ENCODE assay signal across 8 cellular contexts in genomic region chr19:54201980-54202379, GRCh38. TPM values are rescaled to one million over a fixed set of nuclear protein-coding genes. Genes with fewer than 3 reads are reported as not detected.
DNase-seq lines count a peak whose midpoint lies in the region; TF ChIP-seq lines count a peak whose summit lies in the region.

No MANE protein-coding gene starts in this region.

- peaks cover 51 to 54% of the 10 kb centered on the region in 2 donors for H3K36me3 ChIP-seq in muscle layer of duodenum (ENCODE audit: control insufficient read depth in 1 of 2, insufficient read depth in 2 of 2, low read length in 2 of 2)

- CTCF ChIA-PET in AG04450 (lab: Charles Lee): interaction anchor here (1.5 kb wide), 1 partner anchor 13 kb away, joined by 3 read pairs; the partner anchor contains the start of gene MBOAT7

- no peaks in the 10 kb centered on the region for H3K9me3 ChIP-seq in AG04450 (ENCODE audit: control insufficient read depth, insufficient read depth, low read length)
- no peaks in the 10 kb centered on the region for H3K9me3 ChIP-seq in muscle layer of duodenum (ENCODE audit: control insufficient read depth in 1 of 2, low read length in 2 of 2)

- H3K4me3 ChIP-seq in AG04450 (ENCODE audit: low read depth, low read length): peak overlapping the region; percentile 94
- H3K4me3 ChIP-seq in Jurkat, Clone E6-1 (ENCODE audit: low read length): peak overlapping the region; percentile 76
- peak overlapping the region; percentile 83 to 88 for H3K4me3 ChIP-seq in cardiac fibroblast (replicated peaks in 1 of 2; ENCODE audit: low read depth in 2 of 2, low read length in 2 of 2)
- peak overlapping the region; percentile 83 to 92 for H3K4me3 ChIP-seq in muscle layer of duodenum (ENCODE audit: low read depth in 1 of 2, low read length in 2 of 2)

- H3K27ac ChIP-seq in AG04450 (ENCODE audit: low read depth, low read length) (no peak overlapping the region), muscle layer of duodenum (ENCODE audit: low read length) (peak overlapping the region; percentile 96)

- TF ChIP-seq CTCF in AG04450 (IDR thresholded peaks at IDR 0.05; ENCODE audit: low read depth, low read length) (no peak), cardiac fibroblast (IDR thresholded peaks at IDR 0.05; ENCODE audit: low read depth, low read length) (no peak)

- no peak for DNase-seq in AG04450 (ENCODE audit: low read depth, low spot score)
- DNase-seq in Jurkat, Clone E6-1 (ENCODE audit: low read depth, low spot score): no peak
- peak in 1 of 2 donors; percentile 27 for DNase-seq in cardiac fibroblast (ENCODE audit: low read depth in 2 of 2)
- no peak for DNase-seq in NCI-H2107 treated with DMSO at 0.1 percent for 48 hours (lab: John Stamatoyannopoulos, UW; ENCODE audit: unreplicated experiment)
- DNase-seq in NCI-H2029 treated with DMSO at 0.1 percent for 48 hours (lab: John Stamatoyannopoulos, UW): no peak
- no peak for DNase-seq in GDM1 (lab: John Stamatoyannopoulos, UW)
- no peak for DNase-seq in activated CD4-positive, alpha-beta T cell treated with anti-CD3 and anti-CD28 coated beads for 48 hours

- H3K4me1 ChIP-seq in muscle layer of duodenum (ENCODE audit: control insufficient read depth in 1 of 2, insufficient read depth in 2 of 2, low read length in 2 of 2): peaks cover 18 to 51% of the 10 kb centered on the region in 2 donors

- POLR2A ChIA-PET in AG04450 (lab: Yijun Ruan, JAX): interaction anchor here (2.4 to 4.1 kb wide), 2 partner anchors 10 to 13 kb away, joined by 35 to 50 read pairs; partner anchors contain the start of genes MBOAT7 and TSEN34

- H3K27me3 ChIP-seq in AG04450 (ENCODE audit: control insufficient read depth, insufficient read depth, low read length): no peaks in the 10 kb centered on the region
- no peaks in the 10 kb centered on the region for H3K27me3 ChIP-seq in muscle layer of duodenum (ENCODE audit: low read depth, low read length)

RNA-seq across cellular contexts. Expression of gene RPS9, which starts 1.3 kb away (rescaled TPM):
- 1,566 and 2,378 TPM in 2 replicates for polyA plus RNA-seq in AG04450 (2011; rRNA removed)
- polyA minus RNA-seq in AG04450 (2011; rRNA and poly(A)+ RNA removed): 360 and 501 TPM in 2 replicates
- polyA plus RNA-seq in Jurkat, Clone E6-1 (2012; ENCODE audit: insufficient read depth, insufficient read length): 2,252 TPM

RNA-seq across cellular contexts. Expression of gene TSEN34, which starts 10.9 kb away (rescaled TPM):
- polyA plus RNA-seq in AG04450 (2011; rRNA removed): 32.4 and 36.4 TPM in 2 replicates
- polyA minus RNA-seq in AG04450 (2011; rRNA and poly(A)+ RNA removed): 17.4 and 25.2 TPM in 2 replicates
- polyA plus RNA-seq in Jurkat, Clone E6-1 (2012; ENCODE audit: insufficient read depth, insufficient read length): 20.6 TPM

RNA-seq across cellular contexts. Expression of gene MBOAT7, which starts 12.6 kb away (rescaled TPM):
- 45.1 and 63.2 TPM in 2 replicates for polyA plus RNA-seq in AG04450 (2011; rRNA removed)
- 33.8 and 44.8 TPM in 2 replicates for polyA minus RNA-seq in AG04450 (2011; rRNA and poly(A)+ RNA removed)
- 50.3 TPM for polyA plus RNA-seq in Jurkat, Clone E6-1 (2012; ENCODE audit: insufficient read depth, insufficient read length)

RNA-seq across cellular contexts. Expression of gene LILRB3, which starts 20.8 kb away (rescaled TPM):
- not detected in 2 replicates for polyA plus RNA-seq in AG04450 (2011; rRNA removed)
- polyA minus RNA-seq in AG04450 (2011; rRNA and poly(A)+ RNA removed): not detected in 2 replicates
- polyA plus RNA-seq in Jurkat, Clone E6-1 (2012; ENCODE audit: insufficient read depth, insufficient read length): not detected

RNA-seq across cellular contexts. Expression of gene TMC4, which starts 29.0 kb away (rescaled TPM):
- polyA plus RNA-seq in AG04450 (2011; rRNA removed): 1.3 and 1.5 TPM in 2 replicates
- polyA minus RNA-seq in AG04450 (2011; rRNA and poly(A)+ RNA removed): 0.18 TPM in 1 of 2 replicates, not detected in the other
- 1.9 TPM for polyA plus RNA-seq in Jurkat, Clone E6-1 (2012; ENCODE audit: insufficient read depth, insufficient read length)
